Comparison of ENCODE assay signal across 1 cellular context in the genomic region with DNA sequence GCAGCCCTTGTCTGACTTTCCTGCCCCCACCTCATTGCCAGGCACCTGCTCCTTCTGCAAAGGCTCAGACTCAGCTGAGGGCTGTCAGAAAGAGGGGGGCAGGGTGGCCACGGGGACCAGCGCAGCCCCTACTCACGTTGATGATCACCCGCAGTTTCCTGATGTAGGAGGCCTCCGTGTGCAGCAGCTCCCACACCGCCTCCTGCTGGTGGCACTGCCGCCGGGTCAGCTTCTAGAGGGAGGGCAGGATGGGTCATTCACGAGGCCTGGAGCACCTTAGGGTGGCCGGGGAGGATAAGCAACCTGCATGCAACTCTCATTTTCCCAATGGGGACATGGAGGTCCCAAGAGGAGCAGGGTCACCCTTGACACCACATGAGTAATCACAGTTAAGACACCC.
TF ChIP-seq lines count a peak whose summit lies in the region.

No MANE protein-coding gene starts in this region.

TF ChIP-seq in GM23338, 12 proteins besides CTCF, POLR2A, EP300 and RAD21:
- TF ChIP-seq, protein P1, sequence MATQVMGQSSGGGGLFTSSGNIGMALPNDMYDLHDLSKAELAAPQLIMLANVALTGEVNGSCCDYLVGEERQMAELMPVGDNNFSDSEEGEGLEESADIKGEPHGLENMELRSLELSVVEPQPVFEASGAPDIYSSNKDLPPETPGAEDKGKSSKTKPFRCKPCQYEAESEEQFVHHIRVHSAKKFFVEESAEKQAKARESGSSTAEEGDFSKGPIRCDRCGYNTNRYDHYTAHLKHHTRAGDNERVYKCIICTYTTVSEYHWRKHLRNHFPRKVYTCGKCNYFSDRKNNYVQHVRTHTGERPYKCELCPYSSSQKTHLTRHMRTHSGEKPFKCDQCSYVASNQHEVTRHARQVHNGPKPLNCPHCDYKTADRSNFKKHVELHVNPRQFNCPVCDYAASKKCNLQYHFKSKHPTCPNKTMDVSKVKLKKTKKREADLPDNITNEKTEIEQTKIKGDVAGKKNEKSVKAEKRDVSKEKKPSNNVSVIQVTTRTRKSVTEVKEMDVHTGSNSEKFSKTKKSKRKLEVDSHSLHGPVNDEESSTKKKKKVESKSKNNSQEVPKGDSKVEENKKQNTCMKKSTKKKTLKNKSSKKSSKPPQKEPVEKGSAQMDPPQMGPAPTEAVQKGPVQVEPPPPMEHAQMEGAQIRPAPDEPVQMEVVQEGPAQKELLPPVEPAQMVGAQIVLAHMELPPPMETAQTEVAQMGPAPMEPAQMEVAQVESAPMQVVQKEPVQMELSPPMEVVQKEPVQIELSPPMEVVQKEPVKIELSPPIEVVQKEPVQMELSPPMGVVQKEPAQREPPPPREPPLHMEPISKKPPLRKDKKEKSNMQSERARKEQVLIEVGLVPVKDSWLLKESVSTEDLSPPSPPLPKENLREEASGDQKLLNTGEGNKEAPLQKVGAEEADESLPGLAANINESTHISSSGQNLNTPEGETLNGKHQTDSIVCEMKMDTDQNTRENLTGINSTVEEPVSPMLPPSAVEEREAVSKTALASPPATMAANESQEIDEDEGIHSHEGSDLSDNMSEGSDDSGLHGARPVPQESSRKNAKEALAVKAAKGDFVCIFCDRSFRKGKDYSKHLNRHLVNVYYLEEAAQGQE (IDR thresholded peaks at IDR 0.05; ENCODE audit: unreplicated experiment): no peak
- TF ChIP-seq NANOG (IDR thresholded peaks at IDR 0.05; ENCODE audit: borderline replicate concordance) (no peak), ETS1 (IDR thresholded peaks at IDR 0.05) (no peak), ZNF114 (CRISPR knock-in tag; IDR thresholded peaks at IDR 0.05) (no peak), EZH2 (IDR thresholded peaks at IDR 0.05; ENCODE audit: low read depth, unreplicated experiment) (no peak), STAT1 (IDR thresholded peaks at IDR 0.05; ENCODE audit: unreplicated experiment) (no peak), JUNB (IDR thresholded peaks at IDR 0.05; ENCODE audit: unreplicated experiment) (no peak), EZH2phosphoT487 (IDR thresholded peaks at IDR 0.05; ENCODE audit: unreplicated experiment) (no peak), ZNF462 (CRISPR knock-in tag; IDR thresholded peaks at IDR 0.05) (no peak), ZNF331 (CRISPR knock-in tag; IDR thresholded peaks at IDR 0.05; ENCODE audit: low read depth) (no peak)
